Comparison of ENCODE assay signal across 9 cellular contexts in genomic region chr3:178320481-178321352, GRCh38.
DNase-seq lines count a peak whose midpoint lies in the region; ATAC-seq and TF ChIP-seq lines count a peak whose summit lies in the region.
"Had no signal": no experiment of that assay in that cellular context is flagged by ENCODE, and none has a peak within 500 bp of the region (broad histone marks: within the 10 kb centered on the region; RNA-seq: fewer than 3 reads in every experiment).

No MANE protein-coding gene starts in this region.

- no peak overlapping the region for H3K4me2 ChIP-seq in PC-3 (ENCODE audit: low read length)
- H3K4me2 ChIP-seq in H9 (ENCODE audit: insufficient read depth, insufficient read length, low read length) = no peak overlapping the region

- ATAC-seq in PC-3 (0 out of 2 replicates have a peak, but pooled peaks have one; percentile 37), psoas muscle (peak; percentile 97 to 100 (median 98)), GM18498 (IDR thresholded peaks at IDR 0.05; ENCODE audit: unreplicated experiment) (no peak)

- H3K27ac Mint-ChIP-seq in H9 = peak overlapping the region in 1 of 3 experiments; percentile 8; a peak in 1 of 7 replicates

- H4K8ac ChIP-seq in H9 (replicated peaks; ENCODE audit: insufficient read length, low read depth, low read length) = no peak overlapping the region

- no peak overlapping the region for H3K4me3 ChIP-seq in PC-3 (ENCODE audit: low read length)
- no peak overlapping the region for H3K4me3 ChIP-seq in fibroblast of the aortic adventitia (ENCODE audit: low read depth, low read length)
- no peak overlapping the region for H3K4me3 ChIP-seq in psoas muscle

- H3K27ac ChIP-seq in PC-3 (ENCODE audit: low read length) (no peak overlapping the region), psoas muscle (peak overlapping the region; percentile 61), H9 (ENCODE audit: insufficient read length, low read depth, low read length) (no peak overlapping the region)

- intact Hi-C loops in PC-3 (cut with micrococcal nuclease) = loop anchor here (10.0 kb wide), 4 partner anchors 166 to 846 kb away; no protein-coding TSS in a partner anchor
- intact Hi-C loops in psoas muscle (cut with DNase I) = no loop called here

- H4K20me1 ChIP-seq in PC-3 (ENCODE audit: low read length) (no peaks in the 10 kb centered on the region), H9 (ENCODE audit: control insufficient read depth, insufficient read depth, insufficient read length) (no peaks in the 10 kb centered on the region)

- H3K79me2 ChIP-seq in PC-3 (ENCODE audit: low read length) (no peaks in the 10 kb centered on the region), H9 (ENCODE audit: insufficient read depth, low read length) (no peaks in the 10 kb centered on the region)

- no peak overlapping the region for H2BK120ac ChIP-seq in H9 (ENCODE audit: low read depth, low read length, poor library complexity, severe bottlenecking)

- POLR2A ChIA-PET in PC-3 (lab: Charles Lee; ENCODE audit: unreplicated experiment) = no interaction called here

- no peak overlapping the region for H2AFZ ChIP-seq in PC-3 (ENCODE audit: low read length)
- no peak overlapping the region for H2AFZ ChIP-seq in H9 (ENCODE audit: low read length)

- no peak overlapping the region for H3T11ph ChIP-seq in H9 (ENCODE audit: low read length)

- H3K14ac ChIP-seq in H9 (ENCODE audit: insufficient read depth, low read length) = no peak overlapping the region

- DNase-seq in DMS79 treated with DMSO at 0.1 percent for 48 hours (lab: John Stamatoyannopoulos, UW) (peak; percentile 35), PC-3 (peak; percentile 28), fibroblast of the aortic adventitia (ENCODE audit: low read depth) (peak; percentile 79), psoas muscle (no peak), NOMO-1 (lab: John Stamatoyannopoulos, UW; ENCODE audit: unreplicated experiment in 2 of 2) (no peak), NCI-H748 treated with DMSO at 0.1 percent for 48 hours (lab: John Stamatoyannopoulos, UW) (no peak), H9 (no peak)
- DNase-seq: islet precursor cell had no signal

- H3K23me2 ChIP-seq in H9 (ENCODE audit: insufficient read length, low read depth, low read length, poor library complexity, severe bottlenecking) = no peaks in the 10 kb centered on the region

- H3K27me3 Mint-ChIP-seq in H9 (ENCODE audit: low read depth) = no peaks in the 10 kb centered on the region

- H3K23ac ChIP-seq in H9 (ENCODE audit: insufficient read length, low read depth, low read length) = no peak overlapping the region

- no peak overlapping the region for H4K5ac ChIP-seq in H9 (ENCODE audit: insufficient read length, low read depth, low read length)

- H3K4ac ChIP-seq in H9 (ENCODE audit: low read depth, low read length) = no peak overlapping the region

- no peaks in the 10 kb centered on the region; a peak in 1 of 5 replicates for H3K9me3 Mint-ChIP-seq in H9

- no peak overlapping the region for H2BK20ac ChIP-seq in H9 (ENCODE audit: low read depth, low read length, poor library complexity, severe bottlenecking)

- no peak overlapping the region; a peak in 1 of 5 replicates for H3K4me3 Mint-ChIP-seq in H9

- no peaks in the 10 kb centered on the region for H3F3A ChIP-seq in PC-3 (ENCODE audit: low read length, unreplicated experiment)

- 29 to 39% (median 31%) methylated on average over 4 of the region's 4 CpGs for WGBS in psoas muscle, 3 donors
- WGBS in H9 (ENCODE audit: extremely low coverage, insufficient read length, low lambda C conversion rate) = no CpG with 5 or more reads among the region's 4 CpGs

- peaks cover 0 to 4% of the 10 kb centered on the region in 2 experiments; a peak in 3 of 4 replicates for H3K4me1 Mint-ChIP-seq in H9

- BruUV-seq in PC-3 (replicated peaks; lab: Mats Ljungman, UMichigan) = no TSS peak

- no peaks in the 10 kb centered on the region for H3K9me2 ChIP-seq in PC-3 (replicated peaks; ENCODE audit: low read length)

- no peaks in the 10 kb centered on the region for H3K79me1 ChIP-seq in H9 (ENCODE audit: insufficient read depth, low read depth, low read length, poor library complexity, severe bottlenecking)

- TF ChIP-seq CTCF in PC-3 (conservative IDR thresholded peaks at IDR 0.05; ENCODE audit: low read depth, low read length) (no peak), fibroblast of the aortic adventitia (IDR thresholded peaks at IDR 0.05; ENCODE audit: insufficient read depth, low read length) (peak; percentile 17), psoas muscle (IDR thresholded peaks at IDR 0.05) (peak; percentile 8), H9 (conservative IDR thresholded peaks at IDR 0.05) (no peak)

- H3K56ac ChIP-seq in H9 (ENCODE audit: insufficient read length, low read depth, low read length) = no peak overlapping the region

- H3K9me3 ChIP-seq in PC-3 (ENCODE audit: low read length) (no peaks in the 10 kb centered on the region), psoas muscle (no peaks in the 10 kb centered on the region), H9 (ENCODE audit: control insufficient read depth, low read depth, low read length) (no peaks in the 10 kb centered on the region)

- H3K9ac ChIP-seq in PC-3 (ENCODE audit: low read length) (no peak overlapping the region), H9 (ENCODE audit: extremely low read depth, insufficient read length, low read length) (no peak overlapping the region)

- no peak overlapping the region for H3K18ac ChIP-seq in H9 (ENCODE audit: insufficient read length, low read depth, low read length)

- H3K27me3 ChIP-seq in PC-3 (ENCODE audit: low read length) (no peaks in the 10 kb centered on the region), psoas muscle (ENCODE audit: insufficient read depth in 3 of 3, low read length in 2 of 3) (no peaks in the 10 kb centered on the region), H9 (ENCODE audit: insufficient read depth, low read length) (no peaks in the 10 kb centered on the region)

- H2AK5ac ChIP-seq in H9 (ENCODE audit: insufficient read length, low read length) = no peak overlapping the region

- no peak overlapping the region for H2BK5ac ChIP-seq in H9 (ENCODE audit: insufficient read length, low read length)

- H3K4me1 ChIP-seq in PC-3 (ENCODE audit: insufficient read depth, low read length) = no peaks in the 10 kb centered on the region
- H3K4me1 ChIP-seq in psoas muscle = peaks cover 18% of the 10 kb centered on the region
- no peaks in the 10 kb centered on the region for H3K4me1 ChIP-seq in H9 (ENCODE audit: insufficient read depth, low read length)

- H2BK12ac ChIP-seq in H9 (ENCODE audit: insufficient read length, low read depth, low read length) = no peak overlapping the region

- H2BK15ac ChIP-seq in H9 (ENCODE audit: low read depth, low read length) = no peak overlapping the region

- no peak overlapping the region for H4K91ac ChIP-seq in H9 (ENCODE audit: insufficient read length, low read depth, low read length)

- CTCF ChIA-PET in PC-3 (lab: Charles Lee) = no interaction called here

- no peaks in the 10 kb centered on the region for H3K36me3 ChIP-seq in PC-3 (ENCODE audit: low read depth, low read length)
- H3K36me3 ChIP-seq in psoas muscle (ENCODE audit: insufficient read depth in 1 of 2, low read depth in 1 of 2) = no peaks in the 10 kb centered on the region

- H3K36me3 Mint-ChIP-seq in H9 (ENCODE audit: insufficient read depth in 1 of 3, low read depth in 3 of 3) = no peaks in the 10 kb centered on the region

Comparison
In these comparisons a context has a peak if more than half of its experiments do, and no peak if none do; other contexts are left out.
1. DNase-seq: peak in DMS79 treated with DMSO at 0.1 percent for 48 hours (single experiment), PC-3 (single experiment) and fibroblast of the aortic adventitia (single experiment); none in psoas muscle (0 of 2), NOMO-1 (0 of 2), NCI-H748 treated with DMSO at 0.1 percent for 48 hours (single experiment) and H9 (single experiment).
2. CTCF ChIP-seq: peak in fibroblast of the aortic adventitia (single experiment) and psoas muscle (single experiment); none in PC-3 (single experiment) and H9 (single experiment).